In the genomic region with DNA sequence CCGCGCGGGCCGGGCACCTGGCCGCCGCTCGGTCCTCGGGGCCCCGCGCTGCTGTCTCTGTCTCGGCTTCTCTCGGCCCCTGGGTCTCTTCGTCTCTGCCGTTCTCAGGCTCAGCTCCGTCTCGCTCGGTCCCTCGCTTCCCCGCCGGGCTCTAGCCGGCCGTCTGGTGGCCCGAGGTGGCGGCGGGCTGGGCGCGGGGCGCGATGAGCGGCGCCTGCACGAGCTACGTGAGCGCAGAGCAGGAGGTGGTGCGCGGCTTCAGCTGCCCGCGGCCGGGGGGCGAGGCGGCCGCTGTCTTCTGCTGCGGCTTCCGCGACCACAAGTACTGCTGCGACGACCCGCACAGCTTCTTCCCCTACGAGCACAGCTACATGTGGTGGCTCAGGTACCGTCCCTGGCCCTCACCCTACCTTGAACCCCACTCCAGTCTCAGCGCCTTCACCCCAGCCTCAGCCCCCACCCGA, we compare ENCODE assay signal across 8 cellular contexts.
DNase-seq lines count a peak whose midpoint lies in the region; TF ChIP-seq lines count a peak whose summit lies in the region.

No MANE protein-coding gene starts in this region.

- H3K4me3 ChIP-seq in NB4 (ENCODE audit: low read depth, low read length) = peak overlapping the region; percentile 43
- peak overlapping the region; percentile 49; the same call in 1 of the 2 replicates for H3K4me3 ChIP-seq in iPS-20b (ENCODE audit: low read length)

- no peaks in the 10 kb centered on the region for H3K9me3 ChIP-seq in iPS-20b (ENCODE audit: insufficient read depth, low read depth, low read length)

- no peaks in the 10 kb centered on the region for H3K36me3 ChIP-seq in iPS-20b (ENCODE audit: insufficient read depth, low read depth, low read length)

- CTCF ChIA-PET in activated naive CD4-positive, alpha-beta T cell treated with anti-CD3 and anti-CD28 coated beads, Interleukin-2, amount 10 ng/mL, durations not matched to agents 7 days and 5 days (lab: Charles Lee) = interaction anchor here (1.1 kb wide), 1 partner anchor 51 kb away, joined by 3 read pairs; no protein-coding TSS in a partner anchor

- DNase-seq in AG20443 (ENCODE audit: low spot score) (peak; percentile 53), NB4 (ENCODE audit: low read depth) (peak; percentile 54), HCEC 1CT (no peak), NCI-H2029 treated with DMSO at 0.1 percent for 48 hours (lab: John Stamatoyannopoulos, UW) (no peak), T1000 (lab: John Stamatoyannopoulos, UW) (no peak)
- peak; percentile 53 for DNase-seq in activated naive CD4-positive, alpha-beta T cell treated with anti-CD3 and anti-CD28 coated beads, Interleukin-2, amount 10 ng/mL, durations not matched to agents 7 days and 5 days
- DNase-seq in stimulated activated CD4-positive, alpha-beta T cell treated with anti-CD3 and anti-CD28 coated beads, TNF-alpha, amount 100 ng/mL, for 4 hours (ENCODE audit: low read depth in 3 of 3) = peak in 2 of 3 experiments; percentile 12 to 38

- H3K9me3 Mint-ChIP-seq in activated naive CD4-positive, alpha-beta T cell treated with anti-CD3 and anti-CD28 coated beads, Interleukin-2, amount 10 ng/mL, durations not matched to agents 7 days and 5 days = peaks cover 11% of the 10 kb centered on the region

- H3K27ac Mint-ChIP-seq in activated naive CD4-positive, alpha-beta T cell treated with anti-CD3 and anti-CD28 coated beads, Interleukin-2, amount 10 ng/mL, durations not matched to agents 7 days and 5 days = peak overlapping the region; percentile 91

- H3K4me1 ChIP-seq in iPS-20b (ENCODE audit: insufficient read depth, low read length) = peaks cover 5% of the 10 kb centered on the region; the same call in 1 of the 2 replicates

- peak overlapping the region; percentile 84 for H3K4me3 Mint-ChIP-seq in activated naive CD4-positive, alpha-beta T cell treated with anti-CD3 and anti-CD28 coated beads, Interleukin-2, amount 10 ng/mL, durations not matched to agents 7 days and 5 days

- no peak for TF ChIP-seq CTCF in NB4 (IDR thresholded peaks at IDR 0.05; ENCODE audit: low read depth, low read length)

- H3K27ac ChIP-seq in iPS-20b (ENCODE audit: low read length) = no peak overlapping the region

- H3K9ac ChIP-seq in iPS-20b (ENCODE audit: low read depth, low read length) = no peak overlapping the region

- peaks cover 67% of the 10 kb centered on the region for H3K4me1 Mint-ChIP-seq in activated naive CD4-positive, alpha-beta T cell treated with anti-CD3 and anti-CD28 coated beads, Interleukin-2, amount 10 ng/mL, durations not matched to agents 7 days and 5 days

- peaks cover 14% of the 10 kb centered on the region for H3K27me3 Mint-ChIP-seq in activated naive CD4-positive, alpha-beta T cell treated with anti-CD3 and anti-CD28 coated beads, Interleukin-2, amount 10 ng/mL, durations not matched to agents 7 days and 5 days

- H3K27me3 ChIP-seq in iPS-20b (ENCODE audit: insufficient read depth, low read length) = peaks cover 59% of the 10 kb centered on the region

- no peak for TF ChIP-seq POLR2A in NB4 (IDR thresholded peaks at IDR 0.05; ENCODE audit: extremely low read depth, insufficient read length)

- peaks cover 29% of the 10 kb centered on the region for H3K36me3 Mint-ChIP-seq in activated naive CD4-positive, alpha-beta T cell treated with anti-CD3 and anti-CD28 coated beads, Interleukin-2, amount 10 ng/mL, durations not matched to agents 7 days and 5 days

Comparison
In these comparisons a context has a peak if more than half of its experiments do, and no peak if none do; other contexts are left out.
1. DNase-seq: peak in AG20443 (single experiment), NB4 (single experiment), activated naive CD4-positive, alpha-beta T cell treated with anti-CD3 and anti-CD28 coated beads, Interleukin-2, amount 10 ng/mL, durations not matched to agents 7 days and 5 days (single experiment) and stimulated activated CD4-positive, alpha-beta T cell treated with anti-CD3 and anti-CD28 coated beads, TNF-alpha, amount 100 ng/mL, for 4 hours (2 of 3); none in HCEC 1CT (single experiment), NCI-H2029 treated with DMSO at 0.1 percent for 48 hours (single experiment) and T1000 (single experiment).